Comparison of ENCODE assay signal across 15 cellular contexts in genomic region chr13:98174321-98174720, GRCh38. TPM values are rescaled to one million over a fixed set of nuclear protein-coding genes. Genes with fewer than 3 reads are reported as not detected.
DNase-seq lines count a peak whose midpoint lies in the region; ATAC-seq and TF ChIP-seq lines count a peak whose summit lies in the region.
"Had no signal": no experiment of that assay in that cellular context is flagged by ENCODE, and none has a peak within 500 bp of the region (broad histone marks: within the 10 kb centered on the region; RNA-seq: fewer than 3 reads in every experiment).

No MANE protein-coding gene starts in this region.

- H3K36me3 ChIP-seq in heart right ventricle (peaks cover 0 to 9% (median 0%) of the 10 kb centered on the region in 9 donors), parathyroid adenoma (ENCODE audit: control insufficient read depth, insufficient read depth, low read length) (no peaks in the 10 kb centered on the region), Peyer's patch (no peaks in the 10 kb centered on the region)
- H3K36me3 ChIP-seq: SJCRH30 had no signal

- no peaks in the 10 kb centered on the region for H3K27me3 ChIP-seq in right cardiac atrium (ENCODE audit: control insufficient read depth, insufficient read depth)
- no peaks in the 10 kb centered on the region for H3K27me3 ChIP-seq in heart right ventricle
- no peaks in the 10 kb centered on the region for H3K27me3 ChIP-seq in parathyroid adenoma (ENCODE audit: control insufficient read depth, insufficient read depth, low read length)
- no peaks in the 10 kb centered on the region for H3K27me3 ChIP-seq in Peyer's patch
- H3K27me3 ChIP-seq: SJCRH30 had no signal

- H3K4me3 ChIP-seq in right cardiac atrium (ENCODE audit: low read length) = no peak overlapping the region
- no peak overlapping the region for H3K4me3 ChIP-seq in heart right ventricle
- H3K4me3 ChIP-seq in fibroblast of mammary gland (ENCODE audit: control insufficient read depth, low read depth, low read length) = no peak overlapping the region
- peak overlapping the region; percentile 11 for H3K4me3 ChIP-seq in parathyroid adenoma (ENCODE audit: low read depth, low read length)
- H3K4me3 ChIP-seq in Peyer's patch = no peak overlapping the region
- H3K4me3 ChIP-seq: SJCRH30 had no signal

- H3K4me1 ChIP-seq in right cardiac atrium (ENCODE audit: control insufficient read depth, insufficient read depth, low read length) (peaks cover 6% of the 10 kb centered on the region), heart right ventricle (peaks cover 6 to 47% (median 34%) of the 10 kb centered on the region in 9 donors), parathyroid adenoma (peaks cover 27% of the 10 kb centered on the region), Peyer's patch (peaks cover 0 to 21% (median 0%) of the 10 kb centered on the region in 4 donors)

- H3K79me2 ChIP-seq in parathyroid adenoma = no peaks in the 10 kb centered on the region

- ATAC-seq in right cardiac atrium (peak; percentile 19 to 53), heart right ventricle (no peak), GM18861 (IDR thresholded peaks at IDR 0.05; ENCODE audit: unreplicated experiment) (no peak), GM21515 (IDR thresholded peaks at IDR 0.05; ENCODE audit: unreplicated experiment) (no peak), HG03108 (IDR thresholded peaks at IDR 0.05; ENCODE audit: unreplicated experiment) (no peak)

- H3K4me2 ChIP-seq in parathyroid adenoma (ENCODE audit: low read length) = no peak overlapping the region

- no peak for DNase-seq in right cardiac atrium
- no peak for DNase-seq in heart right ventricle
- DNase-seq in fibroblast of mammary gland (ENCODE audit: low read depth) = peak; percentile 11
- no peak for DNase-seq in Peyer's patch
- DNase-seq: activated CD8-positive, alpha-beta memory T cell treated with anti-CD3 and anti-CD28 coated beads, Interleukin-2, amount 50 U/mL, for 4 hours; NCI-H2081 treated with DMSO at 0.1 percent for 48 hours; SJCRH30; WERI-Rb-1 had no signal

- H2AFZ ChIP-seq in parathyroid adenoma = no peak overlapping the region

- H3K9me3 ChIP-seq in right cardiac atrium (ENCODE audit: control insufficient read depth, low read length) = no peaks in the 10 kb centered on the region
- no peaks in the 10 kb centered on the region for H3K9me3 ChIP-seq in heart right ventricle
- H3K9me3 ChIP-seq in parathyroid adenoma (ENCODE audit: control insufficient read depth, low read length) = no peaks in the 10 kb centered on the region
- H3K9me3 ChIP-seq in Peyer's patch = no peaks in the 10 kb centered on the region
- H3K9me3 ChIP-seq: SJCRH30 had no signal

- WGBS in right cardiac atrium = 49% methylated on average over 7 of the region's 7 CpGs
- 69 to 77% methylated on average over 7 of the region's 7 CpGs for whole genome bisulfite sequencing in heart right ventricle, 2 donors

- intact Hi-C loops in right cardiac atrium (cut with DNase I) (no loop called here), heart right ventricle (cut with DNase I) (loop anchor here in 1 of 10 donors (1.0 kb wide), 1 partner anchor 38 kb away; no protein-coding TSS in a partner anchor)

- TF ChIP-seq CTCF in heart right ventricle (IDR thresholded peaks at IDR 0.05) = no peak
- TF ChIP-seq CTCF in fibroblast of mammary gland (conservative IDR thresholded peaks at IDR 0.05; ENCODE audit: control insufficient read depth, insufficient read depth, low read depth, low read length) = no peak
- TF ChIP-seq CTCF in parathyroid adenoma (IDR thresholded peaks at IDR 0.05) = no peak
- TF ChIP-seq CTCF in Peyer's patch (IDR thresholded peaks at IDR 0.05) = no peak

- no peak overlapping the region for H3K27ac ChIP-seq in right cardiac atrium (ENCODE audit: low read length)
- peak overlapping the region in 4 of 10 donors; percentile 25 to 72 (median 63) for H3K27ac ChIP-seq in heart right ventricle
- H3K27ac ChIP-seq in parathyroid adenoma = peak overlapping the region; percentile 15
- H3K27ac ChIP-seq in Peyer's patch = peak overlapping the region in 2 of 4 donors; percentile 43 to 66
- H3K27ac ChIP-seq: SJCRH30, WERI-Rb-1 had no signal

- no peak overlapping the region for H3K9ac ChIP-seq in parathyroid adenoma

- no peak for TF ChIP-seq POLR2A in Peyer's patch (IDR thresholded peaks at IDR 0.05)

RNA-seq across cellular contexts. Expression of gene RNF113B, which starts 2.7 kb away (rescaled TPM):
- not detected for total RNA-seq in right cardiac atrium
- polyA plus RNA-seq in right cardiac atrium = not detected
- total RNA-seq in heart right ventricle = not detected
- not detected for polyA plus RNA-seq in heart right ventricle
- not detected for total RNA-seq in Peyer's patch
- total RNA-seq: esophagus mucosa, H4, SJCRH30, subcutaneous adipose tissue had no signal

RNA-seq across cellular contexts. Expression of gene FARP1, which starts 31.4 kb away (rescaled TPM):
- total RNA-seq in right cardiac atrium (10 to 100 TPM; 18.2 to 27.6 (median 23.6) TPM), heart right ventricle (10 to 100 TPM; 13.4 to 72.9 (median 24.7) TPM), Peyer's patch (10 to 100 TPM; 10.6 to 61.1 (median 14.9) TPM)
- polyA plus RNA-seq in right cardiac atrium (8.3 TPM), heart right ventricle (10 to 100 TPM in 1 of 2 donors, 1 to 10 TPM in 1; 6.9 to 10.7 TPM)

Comparison
In these comparisons a context has a peak if more than half of its experiments do, and no peak if none do; other contexts are left out.
1. ATAC-seq: peak in right cardiac atrium (2 of 2); none in heart right ventricle (0 of 8), GM18861 (single experiment), GM21515 (single experiment) and HG03108 (single experiment).